ENCODE assay signal across 1 cellular context in the genomic region with DNA sequence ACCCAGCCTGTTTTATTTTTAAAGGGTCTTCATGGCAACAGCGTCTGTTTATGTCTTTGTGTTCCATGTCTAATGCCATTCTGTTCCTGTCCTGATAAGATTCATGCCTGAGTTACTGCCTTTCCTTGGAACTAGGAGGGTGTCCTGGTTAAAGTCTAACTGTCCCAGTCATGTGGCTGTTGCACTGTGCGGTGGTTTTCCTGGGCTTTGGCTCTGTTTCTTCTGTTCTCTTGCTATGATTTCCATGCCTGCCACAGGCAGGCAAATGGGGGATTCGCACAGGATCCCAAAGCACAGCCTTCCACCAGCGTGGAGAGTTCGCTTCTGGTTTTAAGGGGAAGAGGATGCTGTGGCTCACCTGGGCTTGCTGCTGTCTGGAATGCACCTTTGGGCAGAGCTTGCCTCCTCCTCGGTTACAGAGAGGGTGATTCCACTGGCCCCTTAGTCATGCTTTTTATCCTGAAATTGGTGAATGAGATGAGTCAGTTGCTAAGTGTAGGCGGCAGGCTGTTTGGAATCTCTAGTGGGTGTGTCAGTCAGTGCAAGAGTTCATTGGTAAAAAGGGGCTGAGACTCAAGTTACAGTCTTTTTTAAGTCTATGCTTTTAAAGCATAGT.
TF ChIP-seq lines count a peak whose summit lies in the region.

No MANE protein-coding gene starts in this region.

TF ChIP-seq in K562, 482 proteins besides CTCF, POLR2A, EP300 and RAD21 (continued from another document and continues in another):
- TF ChIP-seq ZNF124 (CRISPR knock-in tag; IDR thresholded peaks at IDR 0.05) (no peak), MBD2 (IDR thresholded peaks at IDR 0.05; ENCODE audit: borderline replicate concordance, low read depth) (peak; percentile 21; the same call in 1 of the 2 replicates), SMAD4 (CRISPR knock-in tag; conservative IDR thresholded peaks at IDR 0.05) (no peak; the same call in 1 of the 2 replicates), ERF (CRISPR knock-in tag; IDR thresholded peaks at IDR 0.05) (0 out of 2 replicates have a peak, but pooled peaks have one; percentile 24), ZBTB17 (CRISPR knock-in tag; IDR thresholded peaks at IDR 0.05) (no peak), KLF16 (IDR thresholded peaks at IDR 0.05) (peak; percentile 39; the same call in 1 of the 2 replicates), ZBTB7A (IDR thresholded peaks at IDR 0.05; ENCODE audit: borderline replicate concordance, control insufficient read depth, low read depth, low read length) (no peak), OTX1 (CRISPR knock-in tag; IDR thresholded peaks at IDR 0.05) (no peak), PHF20 (IDR thresholded peaks at IDR 0.05; ENCODE audit: partially characterized antibody) (no peak), FOXK2 (conservative IDR thresholded peaks at IDR 0.05 in 1 of 2, IDR thresholded peaks at IDR 0.05 in 1 of 2; ENCODE audit: low read depth in 2 of 2) (peak in 1 of 2 experiments; percentile 16; a peak in 1 of 4 replicates), SIN3A (IDR thresholded peaks at IDR 0.05; ENCODE audit: borderline replicate concordance in 2 of 2, control insufficient read depth in 1 of 2, low read depth in 2 of 2, low read length in 2 of 2) (no peak), ETV1 (tag; conservative IDR thresholded peaks at IDR 0.05; ENCODE audit: low read depth) (no peak), MCM2 (IDR thresholded peaks at IDR 0.05; ENCODE audit: low read depth) (no peak), PPARD (CRISPR knock-in tag; IDR thresholded peaks at IDR 0.05) (no peak), GTF2F1 (IDR thresholded peaks at IDR 0.05; ENCODE audit: low read depth, low read length) (no peak), FOXP1 (CRISPR knock-in tag; IDR thresholded peaks at IDR 0.05) (no peak), MAFK (IDR thresholded peaks at IDR 0.05; ENCODE audit: low read length) (peak; percentile 55), CSDE1 (IDR thresholded peaks at IDR 0.05) (no peak), BRF1 (IDR thresholded peaks at IDR 0.05; ENCODE audit: borderline replicate concordance, extremely low read depth, insufficient read length) (no peak), ESRRA (IDR thresholded peaks at IDR 0.05; ENCODE audit: borderline replicate concordance, low read depth) (no peak), SPI1 (IDR thresholded peaks at IDR 0.05; ENCODE audit: borderline replicate concordance, low read depth, low read length) (no peak), ARID1B (IDR thresholded peaks at IDR 0.05) (peak; percentile 63), TRIM24 (IDR thresholded peaks at IDR 0.05) (no peak; a peak in 1 of 4 replicates), ZNF77 (CRISPR knock-in tag; IDR thresholded peaks at IDR 0.05) (no peak), SIRT6 (IDR thresholded peaks at IDR 0.05; ENCODE audit: low read depth, low read length) (no peak), ZFP1 (CRISPR knock-in tag; IDR thresholded peaks at IDR 0.05) (no peak), NONO (IDR thresholded peaks at IDR 0.05; ENCODE audit: low read depth in 2 of 2, low read length in 1 of 2) (no peak), DMBX1 (CRISPR knock-in tag; IDR thresholded peaks at IDR 0.05; ENCODE audit: borderline replicate concordance) (no peak), SAFB (IDR thresholded peaks at IDR 0.05; ENCODE audit: borderline replicate concordance, low read depth, low read length) (no peak), TBL1XR1 (IDR thresholded peaks at IDR 0.05; ENCODE audit: low read length in 2 of 2) (no peak), CHD2 (IDR thresholded peaks at IDR 0.05; ENCODE audit: low read depth, low read length) (no peak), TCFL5 (CRISPR knock-in tag; conservative IDR thresholded peaks at IDR 0.05) (no peak), TEAD1 (CRISPR knock-in tag; IDR thresholded peaks at IDR 0.05) (no peak), TAL1 (IDR thresholded peaks at IDR 0.05) (no peak), SNIP1 (IDR thresholded peaks at IDR 0.05; ENCODE audit: low read depth) (no peak)
- TF ChIP-seq, protein P1, sequence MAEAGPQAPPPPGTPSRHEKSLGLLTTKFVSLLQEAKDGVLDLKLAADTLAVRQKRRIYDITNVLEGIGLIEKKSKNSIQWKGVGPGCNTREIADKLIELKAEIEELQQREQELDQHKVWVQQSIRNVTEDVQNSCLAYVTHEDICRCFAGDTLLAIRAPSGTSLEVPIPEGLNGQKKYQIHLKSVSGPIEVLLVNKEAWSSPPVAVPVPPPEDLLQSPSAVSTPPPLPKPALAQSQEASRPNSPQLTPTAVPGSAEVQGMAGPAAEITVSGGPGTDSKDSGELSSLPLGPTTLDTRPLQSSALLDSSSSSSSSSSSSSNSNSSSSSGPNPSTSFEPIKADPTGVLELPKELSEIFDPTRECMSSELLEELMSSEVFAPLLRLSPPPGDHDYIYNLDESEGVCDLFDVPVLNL (CRISPR knock-in tag; IDR thresholded peaks at IDR 0.05; ENCODE audit: low read depth) = no peak
- TF ChIP-seq, protein P2, sequence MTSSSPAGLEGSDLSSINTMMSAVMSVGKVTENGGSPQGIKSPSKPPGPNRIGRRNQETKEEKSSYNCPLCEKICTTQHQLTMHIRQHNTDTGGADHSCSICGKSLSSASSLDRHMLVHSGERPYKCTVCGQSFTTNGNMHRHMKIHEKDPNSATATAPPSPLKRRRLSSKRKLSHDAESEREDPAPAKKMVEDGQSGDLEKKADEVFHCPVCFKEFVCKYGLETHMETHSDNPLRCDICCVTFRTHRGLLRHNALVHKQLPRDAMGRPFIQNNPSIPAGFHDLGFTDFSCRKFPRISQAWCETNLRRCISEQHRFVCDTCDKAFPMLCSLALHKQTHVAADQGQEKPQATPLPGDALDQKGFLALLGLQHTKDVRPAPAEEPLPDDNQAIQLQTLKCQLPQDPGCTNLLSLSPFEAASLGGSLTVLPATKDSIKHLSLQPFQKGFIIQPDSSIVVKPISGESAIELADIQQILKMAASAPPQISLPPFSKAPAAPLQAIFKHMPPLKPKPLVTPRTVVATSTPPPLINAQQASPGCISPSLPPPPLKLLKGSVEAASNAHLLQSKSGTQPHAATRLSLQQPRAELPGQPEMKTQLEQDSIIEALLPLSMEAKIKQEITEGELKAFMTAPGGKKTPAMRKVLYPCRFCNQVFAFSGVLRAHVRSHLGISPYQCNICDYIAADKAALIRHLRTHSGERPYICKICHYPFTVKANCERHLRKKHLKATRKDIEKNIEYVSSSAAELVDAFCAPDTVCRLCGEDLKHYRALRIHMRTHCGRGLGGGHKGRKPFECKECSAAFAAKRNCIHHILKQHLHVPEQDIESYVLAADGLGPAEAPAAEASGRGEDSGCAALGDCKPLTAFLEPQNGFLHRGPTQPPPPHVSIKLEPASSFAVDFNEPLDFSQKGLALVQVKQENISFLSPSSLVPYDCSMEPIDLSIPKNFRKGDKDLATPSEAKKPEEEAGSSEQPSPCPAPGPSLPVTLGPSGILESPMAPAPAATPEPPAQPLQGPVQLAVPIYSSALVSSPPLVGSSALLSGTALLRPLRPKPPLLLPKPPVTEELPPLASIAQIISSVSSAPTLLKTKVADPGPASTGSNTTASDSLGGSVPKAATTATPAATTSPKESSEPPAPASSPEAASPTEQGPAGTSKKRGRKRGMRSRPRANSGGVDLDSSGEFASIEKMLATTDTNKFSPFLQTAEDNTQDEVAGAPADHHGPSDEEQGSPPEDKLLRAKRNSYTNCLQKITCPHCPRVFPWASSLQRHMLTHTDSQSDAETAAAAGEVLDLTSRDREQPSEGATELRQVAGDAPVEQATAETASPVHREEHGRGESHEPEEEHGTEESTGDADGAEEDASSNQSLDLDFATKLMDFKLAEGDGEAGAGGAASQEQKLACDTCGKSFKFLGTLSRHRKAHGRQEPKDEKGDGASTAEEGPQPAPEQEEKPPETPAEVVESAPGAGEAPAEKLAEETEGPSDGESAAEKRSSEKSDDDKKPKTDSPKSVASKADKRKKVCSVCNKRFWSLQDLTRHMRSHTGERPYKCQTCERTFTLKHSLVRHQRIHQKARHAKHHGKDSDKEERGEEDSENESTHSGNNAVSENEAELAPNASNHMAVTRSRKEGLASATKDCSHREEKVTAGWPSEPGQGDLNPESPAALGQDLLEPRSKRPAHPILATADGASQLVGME (CRISPR knock-in tag; IDR thresholded peaks at IDR 0.05) = 0 out of 2 replicates have a peak, but pooled peaks have one; percentile 23
- TF ChIP-seq, protein P3, sequence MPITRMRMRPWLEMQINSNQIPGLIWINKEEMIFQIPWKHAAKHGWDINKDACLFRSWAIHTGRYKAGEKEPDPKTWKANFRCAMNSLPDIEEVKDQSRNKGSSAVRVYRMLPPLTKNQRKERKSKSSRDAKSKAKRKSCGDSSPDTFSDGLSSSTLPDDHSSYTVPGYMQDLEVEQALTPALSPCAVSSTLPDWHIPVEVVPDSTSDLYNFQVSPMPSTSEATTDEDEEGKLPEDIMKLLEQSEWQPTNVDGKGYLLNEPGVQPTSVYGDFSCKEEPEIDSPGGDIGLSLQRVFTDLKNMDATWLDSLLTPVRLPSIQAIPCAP (CRISPR knock-in tag; IDR thresholded peaks at IDR 0.05; ENCODE audit: borderline replicate concordance) = no peak
- TF ChIP-seq, protein P4, sequence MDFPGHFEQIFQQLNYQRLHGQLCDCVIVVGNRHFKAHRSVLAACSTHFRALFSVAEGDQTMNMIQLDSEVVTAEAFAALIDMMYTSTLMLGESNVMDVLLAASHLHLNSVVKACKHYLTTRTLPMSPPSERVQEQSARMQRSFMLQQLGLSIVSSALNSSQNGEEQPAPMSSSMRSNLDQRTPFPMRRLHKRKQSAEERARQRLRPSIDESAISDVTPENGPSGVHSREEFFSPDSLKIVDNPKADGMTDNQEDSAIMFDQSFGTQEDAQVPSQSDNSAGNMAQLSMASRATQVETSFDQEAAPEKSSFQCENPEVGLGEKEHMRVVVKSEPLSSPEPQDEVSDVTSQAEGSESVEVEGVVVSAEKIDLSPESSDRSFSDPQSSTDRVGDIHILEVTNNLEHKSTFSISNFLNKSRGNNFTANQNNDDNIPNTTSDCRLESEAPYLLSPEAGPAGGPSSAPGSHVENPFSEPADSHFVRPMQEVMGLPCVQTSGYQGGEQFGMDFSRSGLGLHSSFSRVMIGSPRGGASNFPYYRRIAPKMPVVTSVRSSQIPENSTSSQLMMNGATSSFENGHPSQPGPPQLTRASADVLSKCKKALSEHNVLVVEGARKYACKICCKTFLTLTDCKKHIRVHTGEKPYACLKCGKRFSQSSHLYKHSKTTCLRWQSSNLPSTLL (IDR thresholded peaks at IDR 0.05) = no peak
- TF ChIP-seq, protein P5, sequence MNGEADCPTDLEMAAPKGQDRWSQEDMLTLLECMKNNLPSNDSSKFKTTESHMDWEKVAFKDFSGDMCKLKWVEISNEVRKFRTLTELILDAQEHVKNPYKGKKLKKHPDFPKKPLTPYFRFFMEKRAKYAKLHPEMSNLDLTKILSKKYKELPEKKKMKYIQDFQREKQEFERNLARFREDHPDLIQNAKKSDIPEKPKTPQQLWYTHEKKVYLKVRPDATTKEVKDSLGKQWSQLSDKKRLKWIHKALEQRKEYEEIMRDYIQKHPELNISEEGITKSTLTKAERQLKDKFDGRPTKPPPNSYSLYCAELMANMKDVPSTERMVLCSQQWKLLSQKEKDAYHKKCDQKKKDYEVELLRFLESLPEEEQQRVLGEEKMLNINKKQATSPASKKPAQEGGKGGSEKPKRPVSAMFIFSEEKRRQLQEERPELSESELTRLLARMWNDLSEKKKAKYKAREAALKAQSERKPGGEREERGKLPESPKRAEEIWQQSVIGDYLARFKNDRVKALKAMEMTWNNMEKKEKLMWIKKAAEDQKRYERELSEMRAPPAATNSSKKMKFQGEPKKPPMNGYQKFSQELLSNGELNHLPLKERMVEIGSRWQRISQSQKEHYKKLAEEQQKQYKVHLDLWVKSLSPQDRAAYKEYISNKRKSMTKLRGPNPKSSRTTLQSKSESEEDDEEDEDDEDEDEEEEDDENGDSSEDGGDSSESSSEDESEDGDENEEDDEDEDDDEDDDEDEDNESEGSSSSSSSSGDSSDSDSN (IDR thresholded peaks at IDR 0.05; ENCODE audit: borderline replicate concordance in 1 of 2, low read depth in 2 of 2, low read length in 2 of 2) = no peak
- TF ChIP-seq, protein P6, sequence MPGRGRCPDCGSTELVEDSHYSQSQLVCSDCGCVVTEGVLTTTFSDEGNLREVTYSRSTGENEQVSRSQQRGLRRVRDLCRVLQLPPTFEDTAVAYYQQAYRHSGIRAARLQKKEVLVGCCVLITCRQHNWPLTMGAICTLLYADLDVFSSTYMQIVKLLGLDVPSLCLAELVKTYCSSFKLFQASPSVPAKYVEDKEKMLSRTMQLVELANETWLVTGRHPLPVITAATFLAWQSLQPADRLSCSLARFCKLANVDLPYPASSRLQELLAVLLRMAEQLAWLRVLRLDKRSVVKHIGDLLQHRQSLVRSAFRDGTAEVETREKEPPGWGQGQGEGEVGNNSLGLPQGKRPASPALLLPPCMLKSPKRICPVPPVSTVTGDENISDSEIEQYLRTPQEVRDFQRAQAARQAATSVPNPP (IDR thresholded peaks at IDR 0.05; ENCODE audit: borderline replicate concordance, insufficient read depth, insufficient read length) = no peak
- TF ChIP-seq, protein P7, sequence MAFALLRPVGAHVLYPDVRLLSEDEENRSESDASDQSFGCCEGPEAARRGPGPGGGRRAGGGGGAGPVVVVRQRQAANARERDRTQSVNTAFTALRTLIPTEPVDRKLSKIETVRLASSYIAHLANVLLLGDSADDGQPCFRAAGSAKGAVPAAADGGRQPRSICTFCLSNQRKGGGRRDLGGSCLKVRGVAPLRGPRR (CRISPR knock-in tag; IDR thresholded peaks at IDR 0.05) = no peak
- TF ChIP-seq, protein P8, sequence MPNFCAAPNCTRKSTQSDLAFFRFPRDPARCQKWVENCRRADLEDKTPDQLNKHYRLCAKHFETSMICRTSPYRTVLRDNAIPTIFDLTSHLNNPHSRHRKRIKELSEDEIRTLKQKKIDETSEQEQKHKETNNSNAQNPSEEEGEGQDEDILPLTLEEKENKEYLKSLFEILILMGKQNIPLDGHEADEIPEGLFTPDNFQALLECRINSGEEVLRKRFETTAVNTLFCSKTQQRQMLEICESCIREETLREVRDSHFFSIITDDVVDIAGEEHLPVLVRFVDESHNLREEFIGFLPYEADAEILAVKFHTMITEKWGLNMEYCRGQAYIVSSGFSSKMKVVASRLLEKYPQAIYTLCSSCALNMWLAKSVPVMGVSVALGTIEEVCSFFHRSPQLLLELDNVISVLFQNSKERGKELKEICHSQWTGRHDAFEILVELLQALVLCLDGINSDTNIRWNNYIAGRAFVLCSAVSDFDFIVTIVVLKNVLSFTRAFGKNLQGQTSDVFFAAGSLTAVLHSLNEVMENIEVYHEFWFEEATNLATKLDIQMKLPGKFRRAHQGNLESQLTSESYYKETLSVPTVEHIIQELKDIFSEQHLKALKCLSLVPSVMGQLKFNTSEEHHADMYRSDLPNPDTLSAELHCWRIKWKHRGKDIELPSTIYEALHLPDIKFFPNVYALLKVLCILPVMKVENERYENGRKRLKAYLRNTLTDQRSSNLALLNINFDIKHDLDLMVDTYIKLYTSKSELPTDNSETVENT (CRISPR knock-in tag; IDR thresholded peaks at IDR 0.05) = no peak
- TF ChIP-seq, protein P9, sequence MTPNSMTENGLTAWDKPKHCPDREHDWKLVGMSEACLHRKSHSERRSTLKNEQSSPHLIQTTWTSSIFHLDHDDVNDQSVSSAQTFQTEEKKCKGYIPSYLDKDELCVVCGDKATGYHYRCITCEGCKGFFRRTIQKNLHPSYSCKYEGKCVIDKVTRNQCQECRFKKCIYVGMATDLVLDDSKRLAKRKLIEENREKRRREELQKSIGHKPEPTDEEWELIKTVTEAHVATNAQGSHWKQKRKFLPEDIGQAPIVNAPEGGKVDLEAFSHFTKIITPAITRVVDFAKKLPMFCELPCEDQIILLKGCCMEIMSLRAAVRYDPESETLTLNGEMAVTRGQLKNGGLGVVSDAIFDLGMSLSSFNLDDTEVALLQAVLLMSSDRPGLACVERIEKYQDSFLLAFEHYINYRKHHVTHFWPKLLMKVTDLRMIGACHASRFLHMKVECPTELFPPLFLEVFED (CRISPR knock-in tag; conservative IDR thresholded peaks at IDR 0.05) = no peak
